9 cellular contexts compared by ENCODE assay signal in the genomic region with DNA sequence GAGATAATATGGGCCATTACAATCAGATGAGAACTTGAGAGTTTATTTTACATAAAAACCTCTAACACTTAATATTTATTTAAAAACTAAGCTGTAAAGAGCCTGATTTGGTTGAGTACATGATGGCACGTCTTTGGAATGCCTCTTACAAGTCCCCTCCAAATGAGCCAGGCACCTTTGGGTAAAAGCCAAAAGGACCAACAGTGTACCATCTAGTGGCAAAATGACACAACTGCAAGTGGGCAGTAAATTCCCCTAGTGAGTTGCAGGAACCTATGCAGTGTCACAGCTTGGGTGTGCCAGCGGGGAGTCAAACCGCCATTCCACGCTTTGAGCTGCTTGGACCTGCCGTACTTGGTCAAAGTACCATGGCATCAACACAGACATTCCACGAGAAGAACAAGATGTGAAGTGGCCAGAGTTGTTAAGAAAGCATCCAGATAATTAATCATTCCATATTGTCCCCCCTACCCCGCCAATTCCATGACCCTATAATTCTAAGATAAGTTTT.
DNase-seq lines count a peak whose midpoint lies in the region; ATAC-seq and TF ChIP-seq lines count a peak whose summit lies in the region.
"Had no signal": no experiment of that assay in that cellular context is flagged by ENCODE, and none has a peak within 500 bp of the region (broad histone marks: within the 10 kb centered on the region; RNA-seq: fewer than 3 reads in every experiment).

No MANE protein-coding gene starts in this region.

- H3K4me3 ChIP-seq in LNCaP clone FGC (ENCODE audit: low read depth, low read length) (no peak overlapping the region), SU-DHL-6 (ENCODE audit: insufficient read depth, low read length, poor library complexity, severe bottlenecking) (no peak overlapping the region), suprapubic skin (no peak overlapping the region)

- H3K36me3 ChIP-seq in SU-DHL-6 (ENCODE audit: low read length): no peaks in the 10 kb centered on the region
- H3K36me3 ChIP-seq in suprapubic skin: no peaks in the 10 kb centered on the region

- H3K4me1 ChIP-seq in suprapubic skin: peaks cover 22% of the 10 kb centered on the region

- H3K9ac ChIP-seq in SU-DHL-6 (ENCODE audit: low read length): no peak overlapping the region

- no peak for TF ChIP-seq POLR2A in suprapubic skin (IDR thresholded peaks at IDR 0.05)

- DNase-seq in NCI-H1436 (lab: John Stamatoyannopoulos, UW) (peak; percentile 56), NCI-H1436 treated with DMSO at 0.1 percent for 48 hours (lab: John Stamatoyannopoulos, UW) (no peak), LNCaP clone FGC (ENCODE audit: low read depth) (peak; percentile 46), lung microvascular endothelial cell (ENCODE audit: low read depth in 2 of 2) (peak; percentile 72 to 76), suprapubic skin (ENCODE audit: low spot score in 2 of 2) (no peak)
- DNase-seq in effector memory CD8-positive, alpha-beta T cell: peak; percentile 9 to 17 (median 16)

- H3K36me3 Mint-ChIP-seq in effector memory CD8-positive, alpha-beta T cell (ENCODE audit: insufficient read depth): no peaks in the 10 kb centered on the region

- peak; percentile 61 for ATAC-seq in GM21619 (IDR thresholded peaks at IDR 0.05; ENCODE audit: unreplicated experiment)
- ATAC-seq in effector memory CD8-positive, alpha-beta T cell (replicated peaks): peak; percentile 57

- H3K79me2 ChIP-seq in SU-DHL-6 (ENCODE audit: insufficient read depth, low read length): no peaks in the 10 kb centered on the region

- TF ChIP-seq CTCF in LNCaP clone FGC (IDR thresholded peaks at IDR 0.05; ENCODE audit: control insufficient read depth, extremely low read depth, insufficient read depth) (peak; percentile 76), SU-DHL-6 (IDR thresholded peaks at IDR 0.05; ENCODE audit: insufficient read depth, low read length, poor library complexity, severe bottlenecking) (peak; percentile 72), suprapubic skin (IDR thresholded peaks at IDR 0.05) (peak; percentile 64 to 74)

- no peak overlapping the region for H3K4me2 ChIP-seq in SU-DHL-6 (ENCODE audit: low read depth, low read length, poor library complexity, severe bottlenecking)

- H2AFZ ChIP-seq in SU-DHL-6 (ENCODE audit: low read depth, low read length, severe bottlenecking): no peak overlapping the region

- H3K9me2 ChIP-seq in SU-DHL-6 (replicated peaks; ENCODE audit: insufficient read depth, low read length): no peaks in the 10 kb centered on the region

- WGBS in suprapubic skin: 43% methylated on average over 7 of the region's 7 CpGs

- no peaks in the 10 kb centered on the region for H3K9me3 Mint-ChIP-seq in effector memory CD8-positive, alpha-beta T cell
- H3K9me3 Mint-ChIP-seq: dendritic cell treated with granulocyte-macrophage colony-stimulating factor and Interleukin-4, amounts not matched to agents 40 ng/mL and 50 ng/mL, for 4 days had no signal

- H3K27ac ChIP-seq in SU-DHL-6 (ENCODE audit: low read depth, low read length): no peak overlapping the region
- peak overlapping the region; percentile 72 for H3K27ac ChIP-seq in suprapubic skin

- H3K27me3 ChIP-seq in SU-DHL-6 (ENCODE audit: low read length): no peaks in the 10 kb centered on the region
- no peaks in the 10 kb centered on the region for H3K27me3 ChIP-seq in suprapubic skin

- H3K4me1 Mint-ChIP-seq in effector memory CD8-positive, alpha-beta T cell (ENCODE audit: low read depth in 2 of 2): peaks cover 4 to 8% of the 10 kb centered on the region in 2 donors

- no peak overlapping the region for H3K4me3 Mint-ChIP-seq in effector memory CD8-positive, alpha-beta T cell
- H3K4me3 Mint-ChIP-seq: dendritic cell treated with granulocyte-macrophage colony-stimulating factor and Interleukin-4, amounts not matched to agents 40 ng/mL and 50 ng/mL, for 4 days had no signal

- no peaks in the 10 kb centered on the region for H3K9me3 ChIP-seq in SU-DHL-6 (ENCODE audit: insufficient read depth, low read length)
- H3K9me3 ChIP-seq in suprapubic skin: no peaks in the 10 kb centered on the region

- no peaks in the 10 kb centered on the region for H3F3A ChIP-seq in SU-DHL-6 (ENCODE audit: insufficient read depth)

- no peaks in the 10 kb centered on the region for H4K20me1 ChIP-seq in SU-DHL-6 (ENCODE audit: low read depth, low read length)

- TF ChIP-seq EP300 in suprapubic skin (IDR thresholded peaks at IDR 0.05): peak; percentile 95

- peaks cover 5 to 33% of the 10 kb centered on the region in 2 donors for H3K27me3 Mint-ChIP-seq in effector memory CD8-positive, alpha-beta T cell
- H3K27me3 Mint-ChIP-seq: dendritic cell treated with granulocyte-macrophage colony-stimulating factor and Interleukin-4, amounts not matched to agents 40 ng/mL and 50 ng/mL, for 4 days had no signal

- no peak overlapping the region for H3K27ac Mint-ChIP-seq in effector memory CD8-positive, alpha-beta T cell
- H3K27ac Mint-ChIP-seq: dendritic cell treated with granulocyte-macrophage colony-stimulating factor and Interleukin-4, amounts not matched to agents 40 ng/mL and 50 ng/mL, for 4 days had no signal

Comparison
In these comparisons a context has a peak if more than half of its experiments do, and no peak if none do; other contexts are left out.
1. DNase-seq: peak in NCI-H1436 (single experiment), LNCaP clone FGC (single experiment), effector memory CD8-positive, alpha-beta T cell (3 of 3) and lung microvascular endothelial cell (2 of 2); none in NCI-H1436 treated with DMSO at 0.1 percent for 48 hours (single experiment) and suprapubic skin (0 of 2).
2. Peak in every context shown above with its lines, with median percentiles within 50 percentile points of each other: CTCF ChIP-seq.